25 cellular contexts compared by ENCODE assay signal in genomic region chr14:62185078-62185477, GRCh38.
"Had no signal": no experiment of that assay in that cellular context is flagged by ENCODE, and none has a peak within 500 bp of the region (broad histone marks: within the 10 kb centered on the region; RNA-seq: fewer than 3 reads in every experiment).

No MANE protein-coding gene starts in this region.

- DNase-seq: activated CD4-positive, alpha-beta T cell treated with anti-CD3 and anti-CD28 coated beads for 1 hour; activated CD4-positive, alpha-beta T cell treated with anti-CD3 and anti-CD28 coated beads, Interleukin-2, amount 50 U/mL, for 1 hour; activated CD8-positive, alpha-beta memory T cell treated with anti-CD3 and anti-CD28 coated beads for 24 hours; activated CD8-positive, alpha-beta memory T cell treated with anti-CD3 and anti-CD28 coated beads, Interleukin-2, amount 50 U/mL, for 4 hours; activated T-cell treated with anti-CD3 and anti-CD28 coated beads, Interleukin-2, amount 50 U/mL, for 24 hours; amniotic stem cell; cerebellar nuclear complex; cortex of kidney; erythroblast; head of caudate nucleus; hypothalamus; left ventricle myocardium superior; mammary epithelial cell; stimulated activated CD4-positive, alpha-beta T cell treated with anti-CD3 and anti-CD28 coated beads, Interleukin-12 subunit alpha, Interleukin-12 subunit beta, amount 100 ng/mL, for 4 hours; substantia nigra; T-helper 9 cell; tibial artery had no signal

- H3K9me3 ChIP-seq: gastroesophageal sphincter, prostate gland, right atrium auricular region, tibial artery had no signal

- H3K4me3 ChIP-seq: gastroesophageal sphincter, prostate gland, right atrium auricular region, tibial artery had no signal

- H3K36me3 ChIP-seq: gastroesophageal sphincter, prostate gland, right atrium auricular region, tibial artery had no signal

- H3K4me1 ChIP-seq: gastroesophageal sphincter, prostate gland, right atrium auricular region, tibial artery had no signal

- H3K9me3 Mint-ChIP-seq: activated T-cell treated with anti-CD3 and anti-CD28 coated beads, Interleukin-2, amount 50 U/mL, for 24 hours; activated T-helper 17 cell treated with anti-CD3 and anti-CD28 coated beads, Interleukin-2, amount 50 U/mL, for 72 hours; mesothelial cell of epicardium; natural killer cell treated with Interleukin-12 subunit alpha and Interleukin-12 subunit beta and Interleukin-15 and Interleukin-18, amount 100 ng/mL, for 72 hours; stimulated activated naive CD8-positive, alpha-beta T cell treated with anti-CD3 and anti-CD28 coated beads, Interleukin-15, Interleukin-2, amounts not matched to agents 100 ng/mL and 50 ng/mL, for 24 hours had no signal

- H3K27ac Mint-ChIP-seq: activated naive CD8-positive, alpha-beta T cell; activated T-cell treated with anti-CD3 and anti-CD28 coated beads, Interleukin-2, amount 50 U/mL, for 24 hours; activated T-helper 17 cell treated with anti-CD3 and anti-CD28 coated beads, Interleukin-2, amount 50 U/mL, for 72 hours; mesothelial cell of epicardium; natural killer cell treated with Interleukin-12 subunit alpha and Interleukin-12 subunit beta and Interleukin-15 and Interleukin-18, amount 100 ng/mL, for 72 hours; stimulated activated naive CD8-positive, alpha-beta T cell treated with anti-CD3 and anti-CD28 coated beads, Interleukin-15, Interleukin-2, amounts not matched to agents 100 ng/mL and 50 ng/mL, for 24 hours had no signal

- H3K4me3 Mint-ChIP-seq: activated naive CD8-positive, alpha-beta T cell; activated T-cell treated with anti-CD3 and anti-CD28 coated beads, Interleukin-2, amount 50 U/mL, for 24 hours; activated T-helper 17 cell treated with anti-CD3 and anti-CD28 coated beads, Interleukin-2, amount 50 U/mL, for 72 hours; mesothelial cell of epicardium; natural killer cell treated with Interleukin-12 subunit alpha and Interleukin-12 subunit beta and Interleukin-15 and Interleukin-18, amount 100 ng/mL, for 72 hours; stimulated activated naive CD8-positive, alpha-beta T cell treated with anti-CD3 and anti-CD28 coated beads, Interleukin-15, Interleukin-2, amounts not matched to agents 100 ng/mL and 50 ng/mL, for 24 hours had no signal

- H3K36me3 Mint-ChIP-seq: activated naive CD8-positive, alpha-beta T cell; mesothelial cell of epicardium; natural killer cell treated with Interleukin-12 subunit alpha and Interleukin-12 subunit beta and Interleukin-15 and Interleukin-18, amount 100 ng/mL, for 72 hours had no signal

- ATAC-seq: activated T-helper 17 cell treated with anti-CD3 and anti-CD28 coated beads, Interleukin-2, amount 50 U/mL, for 72 hours; gastroesophageal sphincter; left ventricle myocardium superior; natural killer cell treated with Interleukin-12 subunit alpha and Interleukin-12 subunit beta and Interleukin-15 and Interleukin-18, amount 100 ng/mL, for 72 hours had no signal

- H3K27ac ChIP-seq: gastroesophageal sphincter, prostate gland, right atrium auricular region, tibial artery had no signal

- H3K4me1 Mint-ChIP-seq: activated T-helper 17 cell treated with anti-CD3 and anti-CD28 coated beads, Interleukin-2, amount 50 U/mL, for 72 hours had no signal

- H3K27me3 ChIP-seq: gastroesophageal sphincter, right atrium auricular region, tibial artery had no signal
